Comparison of ENCODE assay signal across 8 cellular contexts in the genomic region with DNA sequence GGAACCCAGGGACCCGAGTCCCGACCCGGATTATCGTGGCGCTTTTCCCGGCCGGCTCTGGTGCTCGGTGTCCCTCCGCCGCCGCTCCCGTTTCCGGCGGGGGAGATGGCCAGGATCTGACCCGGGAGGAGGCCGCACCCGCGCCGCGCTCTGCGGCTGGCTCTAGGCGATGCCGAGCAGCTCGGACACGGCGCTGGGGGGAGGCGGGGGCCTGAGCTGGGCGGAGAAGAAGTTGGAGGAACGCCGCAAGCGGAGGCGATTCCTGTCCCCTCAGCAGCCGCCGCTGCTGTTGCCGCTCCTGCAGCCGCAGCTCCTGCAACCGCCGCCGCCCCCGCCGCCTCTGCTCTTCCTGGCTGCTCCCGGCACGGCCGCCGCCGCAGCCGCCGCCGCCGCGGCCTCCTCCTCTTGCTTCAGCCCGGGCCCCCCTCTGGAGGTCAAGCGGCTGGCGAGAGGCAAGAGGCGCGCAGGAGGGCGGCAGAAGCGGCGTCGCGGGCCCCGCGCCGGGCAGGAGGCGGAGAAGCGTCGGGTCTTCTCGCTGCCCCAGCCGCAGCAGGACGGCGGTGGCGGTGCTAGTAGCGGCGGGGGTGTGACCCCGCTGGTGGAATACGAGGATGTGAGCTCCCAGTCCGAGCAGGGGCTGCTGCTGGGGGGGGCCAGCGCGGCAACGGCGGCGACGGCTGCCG. TPM values are rescaled to one million over a fixed set of nuclear protein-coding genes. Genes with fewer than 3 reads are reported as not detected.
A peak's percentile ranks its signal among the peaks of the same experiment; 100 is the strongest.
DNase-seq lines count a peak whose midpoint lies in the region; TF ChIP-seq lines count a peak whose summit lies in the region.

No MANE protein-coding gene starts in this region.

- H3K4me3 ChIP-seq in GM12864 (ENCODE audit: low read depth, low read length) (peak overlapping the region; percentile 86), lower leg skin (ENCODE audit: low read depth, poor library complexity, severe bottlenecking) (peak overlapping the region; percentile 90)
- H3K4me3 ChIP-seq in Jurkat, Clone E6-1 (ENCODE audit: low read length): peak overlapping the region; percentile 91

- no peak for TF ChIP-seq CTCF in GM12864 (IDR thresholded peaks at IDR 0.05; ENCODE audit: low read depth, low read length, missing control alignments)
- TF ChIP-seq CTCF in lower leg skin (IDR thresholded peaks at IDR 0.05): no peak

- no peak for TF ChIP-seq POLR2A in lower leg skin (IDR thresholded peaks at IDR 0.05)

- intact Hi-C loops in lower leg skin (cut with DNase I; ENCODE audit: low total_unique reads): no loop called here

- 0% methylated on average over 36 to 49 of the region's 84 CpGs for WGBS in lower leg skin, 2 donors

- no peak for DNase-seq in GM12864 (ENCODE audit: low read depth)
- no peak for DNase-seq in Jurkat, Clone E6-1 (ENCODE audit: low read depth, low spot score)
- peak; percentile 4 to 6 for DNase-seq in activated CD4-positive, alpha-beta T cell treated with anti-CD3 and anti-CD28 coated beads, Interleukin-2, amount 50 U/mL, for 24 hours (ENCODE audit: low read depth in 1 of 2, low spot score in 1 of 2)
- DNase-seq in dermis blood vessel endothelial cell: peak; percentile 58
- peak in 1 of 2 donors; percentile 91 for DNase-seq in lower leg skin (ENCODE audit: low spot score in 2 of 2)
- peak; percentile 23 to 28 for DNase-seq in stimulated activated CD4-positive, alpha-beta T cell treated with anti-CD3 and anti-CD28 coated beads, Interleukin-4, amount 100 ng/mL, for 48 hours (ENCODE audit: low read depth in 2 of 2)
- no peak for DNase-seq in HPDE6-E6E7 (ENCODE audit: extremely low spot score)
- DNase-seq in islet precursor cell: no peak

RNA-seq across cellular contexts. Expression of a gene that starts 0.6 kb away (rescaled TPM):
- 27.1 TPM for polyA plus RNA-seq in Jurkat, Clone E6-1 (2012; ENCODE audit: insufficient read depth, insufficient read length)
- total RNA-seq in dermis blood vessel endothelial cell: 57.1 and 78.1 TPM in 2 replicates
- 10 to 100 TPM; 51.6 to 92.8 (median 60.3) TPM for total RNA-seq in lower leg skin

Comparison
In these comparisons a context has a peak if more than half of its experiments do, and no peak if none do; other contexts are left out.
1. DNase-seq: peak in activated CD4-positive, alpha-beta T cell treated with anti-CD3 and anti-CD28 coated beads, Interleukin-2, amount 50 U/mL, for 24 hours (2 of 2), dermis blood vessel endothelial cell (single experiment) and stimulated activated CD4-positive, alpha-beta T cell treated with anti-CD3 and anti-CD28 coated beads, Interleukin-4, amount 100 ng/mL, for 48 hours (2 of 2); none in GM12864 (single experiment), Jurkat, Clone E6-1 (single experiment), HPDE6-E6E7 (single experiment) and islet precursor cell (single experiment).
2. Peak in every context shown above with its lines, with median percentiles within 50 percentile points of each other: H3K4me3 ChIP-seq.